2 cellular contexts compared by ENCODE assay signal in genomic region chr2:180873219-180873618, GRCh38.
TF ChIP-seq lines count a peak whose summit lies in the region.

No MANE protein-coding gene starts in this region.

TF ChIP-seq in A549, 52 proteins besides CTCF, POLR2A, EP300 and RAD21 (continued from another document):
- TF ChIP-seq REST (IDR thresholded peaks at IDR 0.05) (no peak), HEYL (CRISPR knock-in tag; IDR thresholded peaks at IDR 0.05) (no peak), ZNF302 (CRISPR knock-in tag; IDR thresholded peaks at IDR 0.05) (no peak), NR3C1 (IDR thresholded peaks at IDR 0.05) (no peak)
- TF ChIP-seq, protein P1, sequence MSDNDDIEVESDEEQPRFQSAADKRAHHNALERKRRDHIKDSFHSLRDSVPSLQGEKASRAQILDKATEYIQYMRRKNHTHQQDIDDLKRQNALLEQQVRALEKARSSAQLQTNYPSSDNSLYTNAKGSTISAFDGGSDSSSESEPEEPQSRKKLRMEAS (IDR thresholded peaks at IDR 0.05) = no peak
- TF ChIP-seq, protein P2, sequence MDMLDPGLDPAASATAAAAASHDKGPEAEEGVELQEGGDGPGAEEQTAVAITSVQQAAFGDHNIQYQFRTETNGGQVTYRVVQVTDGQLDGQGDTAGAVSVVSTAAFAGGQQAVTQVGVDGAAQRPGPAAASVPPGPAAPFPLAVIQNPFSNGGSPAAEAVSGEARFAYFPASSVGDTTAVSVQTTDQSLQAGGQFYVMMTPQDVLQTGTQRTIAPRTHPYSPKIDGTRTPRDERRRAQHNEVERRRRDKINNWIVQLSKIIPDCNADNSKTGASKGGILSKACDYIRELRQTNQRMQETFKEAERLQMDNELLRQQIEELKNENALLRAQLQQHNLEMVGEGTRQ (IDR thresholded peaks at IDR 0.05) = no peak
TF ChIP-seq in A549: peak in this region for 0.

TF ChIP-seq in GM23338, 12 proteins besides CTCF, POLR2A, EP300 and RAD21 (continued from another document):
- TF ChIP-seq, protein P3, sequence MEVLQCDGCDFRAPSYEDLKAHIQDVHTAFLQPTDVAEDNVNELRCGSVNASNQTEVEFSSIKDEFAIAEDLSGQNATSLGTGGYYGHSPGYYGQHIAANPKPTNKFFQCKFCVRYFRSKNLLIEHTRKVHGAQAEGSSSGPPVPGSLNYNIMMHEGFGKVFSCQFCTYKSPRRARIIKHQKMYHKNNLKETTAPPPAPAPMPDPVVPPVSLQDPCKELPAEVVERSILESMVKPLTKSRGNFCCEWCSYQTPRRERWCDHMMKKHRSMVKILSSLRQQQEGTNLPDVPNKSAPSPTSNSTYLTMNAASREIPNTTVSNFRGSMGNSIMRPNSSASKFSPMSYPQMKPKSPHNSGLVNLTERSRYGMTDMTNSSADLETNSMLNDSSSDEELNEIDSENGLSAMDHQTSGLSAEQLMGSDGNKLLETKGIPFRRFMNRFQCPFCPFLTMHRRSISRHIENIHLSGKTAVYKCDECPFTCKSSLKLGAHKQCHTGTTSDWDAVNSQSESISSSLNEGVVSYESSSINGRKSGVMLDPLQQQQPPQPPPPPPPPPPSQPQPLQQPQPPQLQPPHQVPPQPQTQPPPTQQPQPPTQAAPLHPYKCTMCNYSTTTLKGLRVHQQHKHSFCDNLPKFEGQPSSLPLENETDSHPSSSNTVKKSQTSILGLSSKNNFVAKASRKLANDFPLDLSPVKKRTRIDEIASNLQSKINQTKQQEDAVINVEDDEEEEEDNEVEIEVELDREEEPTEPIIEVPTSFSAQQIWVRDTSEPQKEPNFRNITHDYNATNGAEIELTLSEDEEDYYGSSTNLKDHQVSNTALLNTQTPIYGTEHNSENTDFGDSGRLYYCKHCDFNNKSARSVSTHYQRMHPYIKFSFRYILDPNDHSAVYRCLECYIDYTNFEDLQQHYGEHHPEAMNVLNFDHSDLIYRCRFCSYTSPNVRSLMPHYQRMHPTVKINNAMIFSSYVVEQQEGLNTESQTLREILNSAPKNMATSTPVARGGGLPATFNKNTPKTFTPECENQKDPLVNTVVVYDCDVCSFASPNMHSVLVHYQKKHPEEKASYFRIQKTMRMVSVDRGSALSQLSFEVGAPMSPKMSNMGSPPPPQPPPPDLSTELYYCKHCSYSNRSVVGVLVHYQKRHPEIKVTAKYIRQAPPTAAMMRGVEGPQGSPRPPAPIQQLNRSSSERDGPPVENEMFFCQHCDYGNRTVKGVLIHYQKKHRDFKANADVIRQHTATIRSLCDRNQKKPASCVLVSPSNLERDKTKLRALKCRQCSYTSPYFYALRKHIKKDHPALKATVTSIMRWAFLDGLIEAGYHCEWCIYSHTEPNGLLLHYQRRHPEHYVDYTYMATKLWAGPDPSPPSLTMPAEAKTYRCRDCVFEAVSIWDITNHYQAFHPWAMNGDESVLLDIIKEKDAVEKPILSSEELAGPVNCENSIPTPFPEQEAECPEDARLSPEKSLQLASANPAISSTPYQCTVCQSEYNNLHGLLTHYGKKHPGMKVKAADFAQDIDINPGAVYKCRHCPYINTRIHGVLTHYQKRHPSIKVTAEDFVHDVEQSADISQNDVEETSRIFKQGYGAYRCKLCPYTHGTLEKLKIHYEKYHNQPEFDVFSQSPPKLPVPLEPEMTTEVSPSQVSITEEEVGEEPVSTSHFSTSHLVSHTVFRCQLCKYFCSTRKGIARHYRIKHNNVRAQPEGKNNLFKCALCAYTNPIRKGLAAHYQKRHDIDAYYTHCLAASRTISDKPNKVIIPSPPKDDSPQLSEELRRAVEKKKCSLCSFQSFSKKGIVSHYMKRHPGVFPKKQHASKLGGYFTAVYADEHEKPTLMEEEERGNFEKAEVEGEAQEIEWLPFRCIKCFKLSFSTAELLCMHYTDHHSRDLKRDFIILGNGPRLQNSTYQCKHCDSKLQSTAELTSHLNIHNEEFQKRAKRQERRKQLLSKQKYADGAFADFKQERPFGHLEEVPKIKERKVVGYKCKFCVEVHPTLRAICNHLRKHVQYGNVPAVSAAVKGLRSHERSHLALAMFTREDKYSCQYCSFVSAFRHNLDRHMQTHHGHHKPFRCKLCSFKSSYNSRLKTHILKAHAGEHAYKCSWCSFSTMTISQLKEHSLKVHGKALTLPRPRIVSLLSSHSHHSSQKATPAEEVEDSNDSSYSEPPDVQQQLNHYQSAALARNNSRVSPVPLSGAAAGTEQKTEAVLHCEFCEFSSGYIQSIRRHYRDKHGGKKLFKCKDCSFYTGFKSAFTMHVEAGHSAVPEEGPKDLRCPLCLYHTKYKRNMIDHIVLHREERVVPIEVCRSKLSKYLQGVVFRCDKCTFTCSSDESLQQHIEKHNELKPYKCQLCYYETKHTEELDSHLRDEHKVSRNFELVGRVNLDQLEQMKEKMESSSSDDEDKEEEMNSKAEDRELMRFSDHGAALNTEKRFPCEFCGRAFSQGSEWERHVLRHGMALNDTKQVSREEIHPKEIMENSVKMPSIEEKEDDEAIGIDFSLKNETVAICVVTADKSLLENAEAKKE (CRISPR knock-in tag; IDR thresholded peaks at IDR 0.05) = no peak
- TF ChIP-seq ZNF114 (CRISPR knock-in tag; IDR thresholded peaks at IDR 0.05) = no peak
- TF ChIP-seq REST (IDR thresholded peaks at IDR 0.05; ENCODE audit: unreplicated experiment) = no peak
- TF ChIP-seq POLR2AphosphoS5 (IDR thresholded peaks at IDR 0.05; ENCODE audit: low read depth) = no peak
- TF ChIP-seq EZH2phosphoT487 (IDR thresholded peaks at IDR 0.05; ENCODE audit: unreplicated experiment) = no peak
- no peak for TF ChIP-seq ETS1 (IDR thresholded peaks at IDR 0.05)
- TF ChIP-seq CREB1 (CRISPR knock-in tag; IDR thresholded peaks at IDR 0.05; ENCODE audit: low read depth) = no peak
TF ChIP-seq in GM23338: peak in this region for 0.
